ENCODE assay signal across 32 cellular contexts in genomic region chr6:128284128-128284527, GRCh38.
DNase-seq lines count a peak whose midpoint lies in the region; ATAC-seq, FAIRE-seq and TF ChIP-seq lines count a peak whose summit lies in the region.
"Had no signal": no experiment of that assay in that cellular context is flagged by ENCODE, and none has a peak within 500 bp of the region (broad histone marks: within the 10 kb centered on the region; RNA-seq: fewer than 3 reads in every experiment).

No MANE protein-coding gene starts in this region.

- no peak overlapping the region for H3K4me3 ChIP-seq in A673 (ENCODE audit: low read depth, low read length, poor library complexity, severe bottlenecking)
- H3K4me3 ChIP-seq in GM23248, result no peak overlapping the region
- H3K4me3 ChIP-seq in RWPE2 (ENCODE audit: severe bottlenecking), result no peak overlapping the region
- no peak overlapping the region for H3K4me3 ChIP-seq in keratinocyte (ENCODE audit: control insufficient read depth in 2 of 3, extremely low read depth in 1 of 3, insufficient read depth in 2 of 3, low read depth in 1 of 3, low read length in 3 of 3)
- H3K4me3 ChIP-seq: BLaER1 treated with 17β-estradiol and CSF1 and Interleukin-3, amounts not matched to agents 10 nM and 100 nM; dorsolateral prefrontal cortex; lower lobe of right lung; mucosa of descending colon; pancreas; right atrium auricular region; SK-N-MC; upper lobe of right lung had no signal

- H3K36me3 ChIP-seq in A673 (ENCODE audit: insufficient read depth, low read length, poor library complexity, severe bottlenecking), result no peaks in the 10 kb centered on the region
- no peaks in the 10 kb centered on the region for H3K36me3 ChIP-seq in GM23248 (ENCODE audit: low read depth)
- H3K36me3 ChIP-seq in RWPE2 (ENCODE audit: low read depth), result no peaks in the 10 kb centered on the region
- H3K36me3 ChIP-seq in keratinocyte (ENCODE audit: control insufficient read depth in 2 of 2, extremely low read depth in 1 of 2, insufficient read depth in 2 of 2, low read length in 2 of 2), result peaks cover 0 to 2% of the 10 kb centered on the region in 2 experiments
- H3K36me3 ChIP-seq: BLaER1 treated with 17β-estradiol and CSF1 and Interleukin-3, amounts not matched to agents 10 nM and 100 nM; lower lobe of right lung; pancreas; right atrium auricular region; upper lobe of right lung had no signal

- H3K9me3 ChIP-seq in A673 (ENCODE audit: low read depth, low read length, poor library complexity, severe bottlenecking) (no peaks in the 10 kb centered on the region), GM23248 (ENCODE audit: low read depth) (no peaks in the 10 kb centered on the region), RWPE2 (ENCODE audit: severe bottlenecking) (no peaks in the 10 kb centered on the region), keratinocyte (ENCODE audit: control insufficient read depth, low read depth, low read length) (no peaks in the 10 kb centered on the region)
- H3K9me3 ChIP-seq: BLaER1 treated with 17β-estradiol and CSF1 and Interleukin-3, amounts not matched to agents 10 nM and 100 nM; lower lobe of right lung; mucosa of descending colon; pancreas; right atrium auricular region; upper lobe of right lung had no signal

- CTCF ChIA-PET in A673 (lab: Charles Lee), result no interaction called here

- TF ChIP-seq CTCF in A673 (conservative IDR thresholded peaks at IDR 0.05; ENCODE audit: low read depth, low read length) (no peak), RWPE2 (IDR thresholded peaks at IDR 0.05; ENCODE audit: poor library complexity, severe bottlenecking) (no peak), keratinocyte (optimal IDR thresholded peaks at IDR 0.05 in 1 of 3, IDR thresholded peaks at IDR 0.05 in 1 of 3, conservative IDR thresholded peaks at IDR 0.05 in 1 of 3; ENCODE audit: extremely low read depth in 1 of 3, insufficient read depth in 2 of 3, low read length in 3 of 3) (no peak)

- no peaks in the 10 kb centered on the region for H3K27me3 ChIP-seq in A673 (replicated peaks; ENCODE audit: insufficient read depth, low read depth, low read length, poor library complexity)
- no peaks in the 10 kb centered on the region for H3K27me3 ChIP-seq in GM23248 (replicated peaks; ENCODE audit: insufficient read depth)
- no peaks in the 10 kb centered on the region for H3K27me3 ChIP-seq in RWPE2 (ENCODE audit: insufficient read depth, poor library complexity, severe bottlenecking)
- H3K27me3 ChIP-seq in keratinocyte (ENCODE audit: control insufficient read depth, extremely low read depth, insufficient read depth, low read length), result no peaks in the 10 kb centered on the region
- H3K27me3 ChIP-seq: BLaER1 treated with 17β-estradiol and CSF1 and Interleukin-3, amounts not matched to agents 10 nM and 100 nM; dorsolateral prefrontal cortex; pancreas; right atrium auricular region; upper lobe of right lung had no signal

- intact Hi-C loops in A673 (cut with micrococcal nuclease; ENCODE audit: unreplicated experiment), result no loop called here

- dilution Hi-C loops in keratinocyte (cut with MboI; ENCODE audit: extremely low pct_ligation_motif_present, low sequenced_read_pairs), result no loop called here

- in situ Hi-C loops in GM23248 (cut with MboI), result no loop called here

- H3K9ac ChIP-seq in GM23248, result no peak overlapping the region
- no peak overlapping the region for H3K9ac ChIP-seq in keratinocyte (ENCODE audit: control insufficient read depth, extremely low read depth, insufficient read depth, low read length)
- H3K9ac ChIP-seq: BLaER1 treated with 17β-estradiol and CSF1 and Interleukin-3, amounts not matched to agents 10 nM and 100 nM; KMS-11 had no signal

- no TSS peak for BruUV-seq in A673 (replicated peaks; lab: Mats Ljungman, UMichigan)

- H3K79me2 ChIP-seq in GM23248 (ENCODE audit: insufficient read depth) (no peaks in the 10 kb centered on the region), keratinocyte (ENCODE audit: control insufficient read depth, insufficient read depth, low read length) (peaks cover 16% of the 10 kb centered on the region)

- 0 out of 3 replicates have a peak, but pooled peaks have one; percentile 23 for ATAC-seq in RWPE2 (ENCODE audit: low read depth)
- ATAC-seq: lower lobe of right lung; mucosa of descending colon; natural killer cell treated with Interleukin-12 subunit alpha and Interleukin-12 subunit beta and Interleukin-15 and Interleukin-18, amount 100 ng/mL, for 72 hours; pancreas; upper lobe of right lung had no signal

- H3K4me1 ChIP-seq in A673 (ENCODE audit: insufficient read depth, low read length, poor library complexity, severe bottlenecking), result no peaks in the 10 kb centered on the region
- 0 out of 2 replicates have a peak, but pooled peaks cover 6% of the 10 kb centered on the region for H3K4me1 ChIP-seq in GM23248 (ENCODE audit: insufficient read depth)
- H3K4me1 ChIP-seq in RWPE2 (ENCODE audit: insufficient read depth, poor library complexity, severe bottlenecking), result peaks cover 4% of the 10 kb centered on the region
- H3K4me1 ChIP-seq in keratinocyte (ENCODE audit: control insufficient read depth, extremely low read depth, insufficient read depth, low read length), result no peaks in the 10 kb centered on the region
- H3K4me1 ChIP-seq: lower lobe of right lung, upper lobe of right lung had no signal

- no peaks in the 10 kb centered on the region for H3K9me1 ChIP-seq in keratinocyte (ENCODE audit: control insufficient read depth, extremely low read depth, insufficient read depth, low read length)

- H2AFZ ChIP-seq in GM23248 (no peak overlapping the region), keratinocyte (ENCODE audit: control insufficient read depth, low read length) (no peak overlapping the region)

- 44 to 69% methylated on average over 1 of the region's 1 CpG for WGBS in GM23248 (ENCODE audit: low coverage in 1 of 2, low lambda C conversion rate in 2 of 2, missing lambda C conversion rate in 2 of 2), 2 experiments

- no peaks in the 10 kb centered on the region for H3K9me2 ChIP-seq in GM23248 (ENCODE audit: insufficient read depth)

- FAIRE-seq in keratinocyte (lab: Jason Lieb, UNC), result peak; percentile 44
- FAIRE-seq: astrocyte, GM19239, HTR-8/SVneo, kidney, pancreas, TTC549 had no signal

- H4K20me1 ChIP-seq in GM23248 (ENCODE audit: insufficient read depth) (no peaks in the 10 kb centered on the region), keratinocyte (ENCODE audit: control insufficient read depth, extremely low read depth, insufficient read depth, low read length) (no peaks in the 10 kb centered on the region)
- H4K20me1 ChIP-seq: BLaER1 treated with 17β-estradiol and CSF1 and Interleukin-3, amounts not matched to agents 10 nM and 100 nM had no signal

- DNase-seq in A673 (ENCODE audit: low spot score) (peak; percentile 10), GM23248 (peak; percentile 20), RWPE2 (ENCODE audit: low spot score) (no peak), keratinocyte (ENCODE audit: low read depth, low spot score) (no peak), NCI-H2227 treated with DMSO at 0.1 percent for 48 hours (lab: John Stamatoyannopoulos, UW) (no peak), SHP77 treated with DMSO at 0.1 percent for 48 hours (lab: John Stamatoyannopoulos, UW) (no peak), NCI-H1048 (lab: John Stamatoyannopoulos, UW) (no peak), NCI-H1436 (lab: John Stamatoyannopoulos, UW) (no peak)
- DNase-seq: activated CD4-positive, alpha-beta memory T cell treated with anti-CD3 and anti-CD28 coated beads for 36 hours; activated CD4-positive, CD25-positive, alpha-beta regulatory T cell treated with anti-CD3 and anti-CD28 coated beads, Interleukin-2, amount 50 U/mL, for 72 hours; activated CD8-positive, alpha-beta memory T cell treated with anti-CD3 and anti-CD28 coated beads, Interleukin-2, amount 50 U/mL, for 48 hours; activated naive CD8-positive, alpha-beta T cell treated with anti-CD3 and anti-CD28 coated beads, Interleukin-2, amount 10 ng/mL, durations not matched to agents 7 days and 5 days; dorsolateral prefrontal cortex; GF-D8; H9; kidney; lower lobe of right lung; mucosa of descending colon; pancreas; stimulated activated CD4-positive, alpha-beta T cell treated with anti-CD3 and anti-CD28 coated beads, Interleukin-12 subunit alpha, Interleukin-12 subunit beta, amount 100 ng/mL, for 4 hours; stimulated activated CD4-positive, alpha-beta T cell treated with anti-CD3 and anti-CD28 coated beads, Interleukin-4, amount 100 ng/mL, for 1 hour; substantia nigra; upper lobe of right lung had no signal

- H3K4me2 ChIP-seq in GM23248 (ENCODE audit: unreplicated experiment) (no peak overlapping the region), keratinocyte (ENCODE audit: control insufficient read depth, extremely low read depth, insufficient read depth, low read depth, low read length) (no peak overlapping the region)
- H3K4me2 ChIP-seq: BLaER1 treated with 17β-estradiol and CSF1 and Interleukin-3, amounts not matched to agents 10 nM and 100 nM; KMS-11 had no signal

- H3F3A ChIP-seq in GM23248 (ENCODE audit: insufficient read depth), result 0 out of 2 replicates have a peak, but pooled peaks cover 8% of the 10 kb centered on the region

- no peak overlapping the region for H3K27ac ChIP-seq in A673 (ENCODE audit: low read depth, low read length, poor library complexity, severe bottlenecking)
- no peak overlapping the region for H3K27ac ChIP-seq in GM23248
- no peak overlapping the region for H3K27ac ChIP-seq in RWPE2 (ENCODE audit: poor library complexity, severe bottlenecking)
- no peak overlapping the region for H3K27ac ChIP-seq in keratinocyte (ENCODE audit: control insufficient read depth, insufficient read depth, low read length)
- H3K27ac ChIP-seq: BLaER1 treated with 17β-estradiol and CSF1 and Interleukin-3, amounts not matched to agents 10 nM and 100 nM; KMS-11; lower lobe of right lung; pancreas; right atrium auricular region; SK-N-MC; upper lobe of right lung had no signal

- POLR2A ChIA-PET in A673 (lab: Charles Lee; ENCODE audit: low non-redundant PET), result no interaction called here

Comparison
In these comparisons a context has a peak if more than half of its experiments do, and no peak if none do; other contexts are left out.
1. DNase-seq: peak in A673 (single experiment) and GM23248 (single experiment); none in RWPE2 (single experiment), keratinocyte (single experiment), NCI-H2227 treated with DMSO at 0.1 percent for 48 hours (single experiment), SHP77 treated with DMSO at 0.1 percent for 48 hours (single experiment), NCI-H1048 (single experiment) and NCI-H1436 (single experiment).